Comparison of ENCODE assay signal across 8 cellular contexts in the genomic region with DNA sequence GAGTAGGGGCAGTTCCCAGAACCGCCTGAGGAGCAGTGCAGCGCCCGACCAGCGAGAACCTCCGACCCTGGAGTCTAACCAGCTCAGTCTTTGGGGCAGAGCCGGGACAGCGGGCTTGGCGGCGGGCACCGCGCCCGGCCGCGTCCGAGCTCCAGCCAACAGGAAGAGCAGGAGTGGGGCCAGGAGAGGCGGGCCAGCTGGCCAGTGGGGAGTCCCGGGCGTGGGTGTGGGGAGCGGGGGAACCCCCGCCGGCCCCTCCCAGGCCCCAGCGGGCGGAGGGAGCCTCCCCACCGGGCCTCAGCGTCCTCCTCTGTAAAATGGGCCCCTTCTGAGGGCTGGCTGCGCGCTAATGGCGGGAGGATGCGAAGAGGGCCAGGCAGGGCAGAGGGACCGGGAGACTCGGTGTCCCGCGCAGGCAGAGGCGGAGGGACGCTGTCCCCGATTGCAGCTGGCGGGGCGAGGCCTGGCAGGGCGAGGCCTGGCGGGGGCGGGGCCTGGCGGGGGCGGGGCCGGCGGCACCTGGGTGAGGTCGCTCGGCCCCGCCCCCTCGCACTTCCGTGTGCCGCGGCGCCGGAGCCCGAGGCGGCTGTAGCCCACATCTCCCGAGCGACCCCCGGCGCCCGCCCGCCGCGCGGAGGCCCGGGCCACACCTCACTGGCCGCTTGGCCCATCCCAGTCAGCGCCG. TPM values are rescaled to one million over a fixed set of nuclear protein-coding genes. Genes with fewer than 3 reads are reported as not detected.
DNase-seq lines count a peak whose midpoint lies in the region; ATAC-seq and TF ChIP-seq lines count a peak whose summit lies in the region.

PRKCD (plus strand) TSS at position 550 of the 685 bp plus-strand sequence. CDS start 17,214 bp downstream, outside the sequence.

- H3K4me3 ChIP-seq in ACC112 (ENCODE audit: low read depth, low read length) = peak within 1 kb of the TSS; percentile 98
- peak within 1 kb of the TSS; percentile 78 for H3K4me3 ChIP-seq in ectodermal cell (ENCODE audit: insufficient read depth, low read depth, low read length)

- H3K27me3 Mint-ChIP-seq in activated CD4-positive, alpha-beta memory T cell treated with anti-CD3 and anti-CD28 coated beads, Interleukin-2, amount 10 ng/mL, durations not matched to agents 7 days and 5 days = peaks cover 31% of the 10 kb centered on the region

- H3K27ac Mint-ChIP-seq in activated CD4-positive, alpha-beta memory T cell treated with anti-CD3 and anti-CD28 coated beads, Interleukin-2, amount 10 ng/mL, durations not matched to agents 7 days and 5 days = peak within 1 kb of the TSS; percentile 68

- no peaks in the 10 kb centered on the region for H3K9me3 ChIP-seq in ectodermal cell (ENCODE audit: control insufficient read depth, low read length)

- TF ChIP-seq POLR2A in GM18505 (IDR thresholded peaks at IDR 0.05; ENCODE audit: borderline replicate concordance, extremely low read depth, insufficient read depth, insufficient read length) = peak; percentile 78

- peak within 1 kb of the TSS; percentile 89 for H2AFZ ChIP-seq in ACC112 (ENCODE audit: low read length, unreplicated experiment)

- H3K9me3 Mint-ChIP-seq in activated CD4-positive, alpha-beta memory T cell treated with anti-CD3 and anti-CD28 coated beads, Interleukin-2, amount 10 ng/mL, durations not matched to agents 7 days and 5 days = no peaks in the 10 kb centered on the region

- peaks cover 21% of the 10 kb centered on the region for H3K4me1 Mint-ChIP-seq in activated CD4-positive, alpha-beta memory T cell treated with anti-CD3 and anti-CD28 coated beads, Interleukin-2, amount 10 ng/mL, durations not matched to agents 7 days and 5 days

- peaks cover 23% of the 10 kb centered on the region for H3K4me1 ChIP-seq in ACC112 (ENCODE audit: control insufficient read depth, insufficient read depth, low read length, unreplicated experiment)
- peaks cover 32% of the 10 kb centered on the region for H3K4me1 ChIP-seq in ectodermal cell (ENCODE audit: control insufficient read depth, insufficient read depth, low read length)

- H3K27ac ChIP-seq in ACC112 (ENCODE audit: low read depth, low read length) (no peak within 1 kb of the TSS; the same call in 1 of the 2 replicates), ectodermal cell (ENCODE audit: insufficient read depth, low read depth, low read length, poor library complexity, severe bottlenecking) (no peak within 1 kb of the TSS)

- 0 to 1% methylated on average over 69 of the region's 69 CpGs for WGBS in ectodermal cell, 2 experiments

- ATAC-seq in GM18505 (IDR thresholded peaks at IDR 0.05; ENCODE audit: unreplicated experiment) (peak; percentile 56), HG03025 (IDR thresholded peaks at IDR 0.05; ENCODE audit: low FRiP score, unreplicated experiment) (peak; percentile 40)

- H3K79me2 ChIP-seq in ACC112 (ENCODE audit: control insufficient read depth, insufficient read depth, low read length, unreplicated experiment) = peaks cover 14% of the 10 kb centered on the region

- CTCF ChIA-PET in activated CD4-positive, alpha-beta memory T cell treated with anti-CD3 and anti-CD28 coated beads, Interleukin-2, amount 10 ng/mL, durations not matched to agents 7 days and 5 days (lab: Charles Lee) = interaction anchor here (0.8 to 2.4 kb wide), 8 partner anchors 12 to 51 kb away, joined by 3 to 11 read pairs (median 5); no protein-coding TSS in a partner anchor

- H3K4me3 Mint-ChIP-seq in activated CD4-positive, alpha-beta memory T cell treated with anti-CD3 and anti-CD28 coated beads, Interleukin-2, amount 10 ng/mL, durations not matched to agents 7 days and 5 days = peak within 1 kb of the TSS; percentile 86

- H3K27me3 ChIP-seq in ACC112 (ENCODE audit: insufficient read depth, low read length) (peaks cover 7% of the 10 kb centered on the region; the same call in 1 of the 2 replicates), ectodermal cell (ENCODE audit: control insufficient read depth, insufficient read depth, low read length, poor library complexity, severe bottlenecking) (peaks cover 18% of the 10 kb centered on the region)

- POLR2A ChIA-PET in activated CD4-positive, alpha-beta memory T cell treated with anti-CD3 and anti-CD28 coated beads, Interleukin-2, amount 10 ng/mL, durations not matched to agents 7 days and 5 days (lab: Charles Lee) = interaction anchor here (0.7 to 1.8 kb wide), 12 partner anchors 9 to 115 kb away, joined by 3 to 8 read pairs (median 3); partner anchors contain the start of genes RFT1 and SFMBT1

- H3K36me3 ChIP-seq in ACC112 (ENCODE audit: insufficient read depth, low read length) = no peaks in the 10 kb centered on the region
- H3K36me3 ChIP-seq in ectodermal cell (ENCODE audit: control insufficient read depth, insufficient read depth, low read length) = no peaks in the 10 kb centered on the region

- no peaks in the 10 kb centered on the region for H3K36me3 Mint-ChIP-seq in activated CD4-positive, alpha-beta memory T cell treated with anti-CD3 and anti-CD28 coated beads, Interleukin-2, amount 10 ng/mL, durations not matched to agents 7 days and 5 days (ENCODE audit: low read depth)

- DNase-seq in NCI-H446 treated with DMSO at 0.1 percent for 48 hours (lab: John Stamatoyannopoulos, UW) (peak; percentile 15), lung microvascular endothelial cell (ENCODE audit: low read depth in 2 of 2) (peak; percentile 75 to 80)
- peak; percentile 83 for DNase-seq in activated CD4-positive, alpha-beta memory T cell treated with anti-CD3 and anti-CD28 coated beads, Interleukin-2, amount 10 ng/mL, durations not matched to agents 7 days and 5 days
- peak; percentile 64 to 70 (median 68) for DNase-seq in stimulated activated CD4-positive, alpha-beta T cell treated with anti-CD3 and anti-CD28 coated beads, TNF-alpha, amount 100 ng/mL, for 4 hours (ENCODE audit: low read depth in 3 of 3)

RNA-seq across cellular contexts. Expression of gene PRKCD, which starts in this region (rescaled TPM):
- total RNA-seq in activated CD4-positive, alpha-beta memory T cell treated with anti-CD3 and anti-CD28 coated beads, Interleukin-2, amount 10 ng/mL, durations not matched to agents 7 days and 5 days = 10 to 100 TPM; 23.4 to 24.8 TPM
- polyA plus RNA-seq in ectodermal cell (2013, experiment 1 of 4) = 17.3 TPM
- polyA plus RNA-seq in ectodermal cell (2013, experiment 2 of 4) = 16.2 TPM
- polyA plus RNA-seq in ectodermal cell (2013, experiment 3 of 4) = 13.9 TPM
- polyA plus RNA-seq in ectodermal cell (2013, experiment 4 of 4) = 14.6 TPM
- 0.99 and 1.5 TPM in 2 replicates for total RNA-seq in lung microvascular endothelial cell

Comparison
In these comparisons a context has a peak if more than half of its experiments do, and no peak if none do; other contexts are left out.
1. DNase-seq: peak in every context shown above with its lines; median percentile 83 in activated CD4-positive, alpha-beta memory T cell treated with anti-CD3 and anti-CD28 coated beads, Interleukin-2, amount 10 ng/mL, durations not matched to agents 7 days and 5 days; 78 in lung microvascular endothelial cell; 68 in stimulated activated CD4-positive, alpha-beta T cell treated with anti-CD3 and anti-CD28 coated beads, TNF-alpha, amount 100 ng/mL, for 4 hours; 15 in NCI-H446 treated with DMSO at 0.1 percent for 48 hours.